8 cellular contexts compared by ENCODE assay signal in the genomic region with DNA sequence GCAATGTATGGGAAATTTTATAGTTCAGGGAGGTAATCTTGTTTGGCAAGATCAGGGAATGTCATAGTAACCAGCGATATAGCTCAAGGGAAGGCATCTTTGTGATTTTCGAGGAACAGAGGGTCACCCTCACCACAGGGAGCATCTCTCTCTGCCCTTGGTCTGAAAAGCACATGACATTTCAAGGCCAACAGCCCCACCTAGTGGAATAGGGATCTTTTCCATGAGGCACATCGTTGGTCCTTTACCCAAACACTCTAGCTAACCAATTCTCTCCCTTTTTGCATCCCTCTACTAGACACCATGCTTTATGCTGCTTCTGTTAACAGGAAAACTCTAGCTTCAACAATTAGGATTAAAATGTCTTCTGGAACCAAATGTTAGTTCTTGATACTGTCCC.
A peak's percentile ranks its signal among the peaks of the same experiment; 100 is the strongest.
DNase-seq lines count a peak whose midpoint lies in the region; ATAC-seq lines count a peak whose summit lies in the region.

No MANE protein-coding gene starts in this region.

- H3K36me3 ChIP-seq in MG63, result no peaks in the 10 kb centered on the region

- no peak overlapping the region for H3K27ac ChIP-seq in right cardiac atrium (ENCODE audit: low read length)

- H3K27me3 ChIP-seq in MG63 (no peaks in the 10 kb centered on the region), right cardiac atrium (ENCODE audit: control insufficient read depth, insufficient read depth) (no peaks in the 10 kb centered on the region)

- peak; percentile 72 for ATAC-seq in GM21515 (IDR thresholded peaks at IDR 0.05; ENCODE audit: unreplicated experiment)
- no peak for ATAC-seq in right cardiac atrium
- ATAC-seq in GM21447 (IDR thresholded peaks at IDR 0.05; ENCODE audit: unreplicated experiment), result no peak

- H3K4me1 ChIP-seq in right cardiac atrium (ENCODE audit: control insufficient read depth, insufficient read depth, low read length), result no peaks in the 10 kb centered on the region

- DNase-seq in NCI-H345 (lab: John Stamatoyannopoulos, UW) (peak; percentile 14), NCI-H345 treated with DMSO at 0.1 percent for 48 hours (lab: John Stamatoyannopoulos, UW; ENCODE audit: unreplicated experiment) (no peak), MG63 (peak; percentile 9), iris pigment epithelial cell (ENCODE audit: low read depth) (peak; percentile 5), right cardiac atrium (no peak)
- peak; percentile 9 to 32 for DNase-seq in activated CD4-positive, alpha-beta T cell treated with anti-CD3 and anti-CD28 coated beads, Interleukin-2, amount 50 U/mL, for 48 hours

- intact Hi-C loops in right cardiac atrium (cut with DNase I), result no loop called here

- H3K4me3 ChIP-seq in MG63 (no peak overlapping the region), right cardiac atrium (ENCODE audit: low read length) (no peak overlapping the region)

- H3K9me3 ChIP-seq in MG63 (peaks cover 1% of the 10 kb centered on the region; the same call in 1 of the 2 replicates), right cardiac atrium (ENCODE audit: control insufficient read depth, low read length) (peaks cover 1% of the 10 kb centered on the region)

- WGBS in right cardiac atrium, result 54% methylated on average over 3 of the region's 3 CpGs

Comparison
In these comparisons a context has a peak if more than half of its experiments do, and no peak if none do; other contexts are left out.
1. DNase-seq: peak in NCI-H345 (single experiment), MG63 (single experiment), activated CD4-positive, alpha-beta T cell treated with anti-CD3 and anti-CD28 coated beads, Interleukin-2, amount 50 U/mL, for 48 hours (2 of 2) and iris pigment epithelial cell (single experiment); none in NCI-H345 treated with DMSO at 0.1 percent for 48 hours (single experiment) and right cardiac atrium (0 of 3).